ENCODE assay signal across 1 cellular context in genomic region chr16:4846901-4847773, GRCh38.
TF ChIP-seq lines count a peak whose summit lies in the region.

Gene GLYR1, minus strand, starts transcription at chr16:4847288. Its CDS starts 23 bp downstream, at chr16:4847265.
A gene with protein sequence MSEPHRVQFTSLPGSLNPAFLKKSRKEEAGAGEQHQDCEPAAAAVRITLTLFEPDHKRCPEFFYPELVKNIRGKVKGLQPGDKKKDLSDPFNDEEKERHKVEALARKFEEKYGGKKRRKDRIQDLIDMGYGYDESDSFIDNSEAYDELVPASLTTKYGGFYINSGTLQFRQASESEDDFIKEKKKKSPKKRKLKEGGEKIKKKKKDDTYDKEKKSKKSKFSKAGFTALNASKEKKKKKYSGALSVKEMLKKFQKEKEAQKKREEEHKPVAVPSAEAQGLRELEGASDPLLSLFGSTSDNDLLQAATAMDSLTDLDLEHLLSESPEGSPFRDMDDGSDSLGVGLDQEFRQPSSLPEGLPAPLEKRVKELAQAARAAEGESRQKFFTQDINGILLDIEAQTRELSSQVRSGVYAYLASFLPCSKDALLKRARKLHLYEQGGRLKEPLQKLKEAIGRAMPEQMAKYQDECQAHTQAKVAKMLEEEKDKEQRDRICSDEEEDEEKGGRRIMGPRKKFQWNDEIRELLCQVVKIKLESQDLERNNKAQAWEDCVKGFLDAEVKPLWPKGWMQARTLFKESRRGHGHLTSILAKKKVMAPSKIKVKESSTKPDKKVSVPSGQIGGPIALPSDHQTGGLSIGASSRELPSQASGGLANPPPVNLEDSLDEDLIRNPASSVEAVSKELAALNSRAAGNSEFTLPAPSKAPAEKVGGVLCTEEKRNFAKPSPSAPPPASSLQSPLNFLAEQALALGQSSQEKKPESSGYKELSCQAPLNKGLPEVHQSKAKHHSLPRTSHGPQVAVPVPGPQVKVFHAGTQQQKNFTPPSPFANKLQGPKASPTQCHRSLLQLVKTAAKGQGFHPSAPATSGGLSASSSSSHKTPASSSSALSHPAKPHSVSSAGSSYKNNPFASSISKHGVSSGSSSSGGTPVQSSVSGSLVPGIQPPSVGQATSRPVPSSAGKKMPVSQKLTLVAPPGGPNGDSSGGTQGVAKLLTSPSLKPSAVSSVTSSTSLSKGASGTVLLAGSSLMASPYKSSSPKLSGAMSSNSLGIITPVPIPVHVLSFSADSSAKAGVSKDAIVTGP (N-terminal part only) (plus strand): TSS chr16:4847481. CDS start chr16:4852918, 5,437 bp downstream.

TF ChIP-seq in K562, 482 proteins besides CTCF, POLR2A, EP300 and RAD21 (continued from another document and continues in another):
- TF ChIP-seq, protein P1, sequence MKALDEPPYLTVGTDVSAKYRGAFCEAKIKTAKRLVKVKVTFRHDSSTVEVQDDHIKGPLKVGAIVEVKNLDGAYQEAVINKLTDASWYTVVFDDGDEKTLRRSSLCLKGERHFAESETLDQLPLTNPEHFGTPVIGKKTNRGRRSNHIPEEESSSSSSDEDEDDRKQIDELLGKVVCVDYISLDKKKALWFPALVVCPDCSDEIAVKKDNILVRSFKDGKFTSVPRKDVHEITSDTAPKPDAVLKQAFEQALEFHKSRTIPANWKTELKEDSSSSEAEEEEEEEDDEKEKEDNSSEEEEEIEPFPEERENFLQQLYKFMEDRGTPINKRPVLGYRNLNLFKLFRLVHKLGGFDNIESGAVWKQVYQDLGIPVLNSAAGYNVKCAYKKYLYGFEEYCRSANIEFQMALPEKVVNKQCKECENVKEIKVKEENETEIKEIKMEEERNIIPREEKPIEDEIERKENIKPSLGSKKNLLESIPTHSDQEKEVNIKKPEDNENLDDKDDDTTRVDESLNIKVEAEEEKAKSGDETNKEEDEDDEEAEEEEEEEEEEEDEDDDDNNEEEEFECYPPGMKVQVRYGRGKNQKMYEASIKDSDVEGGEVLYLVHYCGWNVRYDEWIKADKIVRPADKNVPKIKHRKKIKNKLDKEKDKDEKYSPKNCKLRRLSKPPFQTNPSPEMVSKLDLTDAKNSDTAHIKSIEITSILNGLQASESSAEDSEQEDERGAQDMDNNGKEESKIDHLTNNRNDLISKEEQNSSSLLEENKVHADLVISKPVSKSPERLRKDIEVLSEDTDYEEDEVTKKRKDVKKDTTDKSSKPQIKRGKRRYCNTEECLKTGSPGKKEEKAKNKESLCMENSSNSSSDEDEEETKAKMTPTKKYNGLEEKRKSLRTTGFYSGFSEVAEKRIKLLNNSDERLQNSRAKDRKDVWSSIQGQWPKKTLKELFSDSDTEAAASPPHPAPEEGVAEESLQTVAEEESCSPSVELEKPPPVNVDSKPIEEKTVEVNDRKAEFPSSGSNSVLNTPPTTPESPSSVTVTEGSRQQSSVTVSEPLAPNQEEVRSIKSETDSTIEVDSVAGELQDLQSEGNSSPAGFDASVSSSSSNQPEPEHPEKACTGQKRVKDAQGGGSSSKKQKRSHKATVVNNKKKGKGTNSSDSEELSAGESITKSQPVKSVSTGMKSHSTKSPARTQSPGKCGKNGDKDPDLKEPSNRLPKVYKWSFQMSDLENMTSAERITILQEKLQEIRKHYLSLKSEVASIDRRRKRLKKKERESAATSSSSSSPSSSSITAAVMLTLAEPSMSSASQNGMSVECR (CRISPR knock-in tag; IDR thresholded peaks at IDR 0.05): peak; percentile 87
- peak; percentile 99 for TF ChIP-seq USF2 (CRISPR knock-in tag; IDR thresholded peaks at IDR 0.05)
- TF ChIP-seq, protein P2, sequence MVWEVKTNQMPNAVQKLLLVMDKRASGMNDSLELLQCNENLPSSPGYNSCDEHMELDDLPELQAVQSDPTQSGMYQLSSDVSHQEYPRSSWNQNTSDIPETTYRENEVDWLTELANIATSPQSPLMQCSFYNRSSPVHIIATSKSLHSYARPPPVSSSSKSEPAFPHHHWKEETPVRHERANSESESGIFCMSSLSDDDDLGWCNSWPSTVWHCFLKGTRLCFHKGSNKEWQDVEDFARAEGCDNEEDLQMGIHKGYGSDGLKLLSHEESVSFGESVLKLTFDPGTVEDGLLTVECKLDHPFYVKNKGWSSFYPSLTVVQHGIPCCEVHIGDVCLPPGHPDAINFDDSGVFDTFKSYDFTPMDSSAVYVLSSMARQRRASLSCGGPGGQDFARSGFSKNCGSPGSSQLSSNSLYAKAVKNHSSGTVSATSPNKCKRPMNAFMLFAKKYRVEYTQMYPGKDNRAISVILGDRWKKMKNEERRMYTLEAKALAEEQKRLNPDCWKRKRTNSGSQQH (CRISPR knock-in tag; IDR thresholded peaks at IDR 0.05): 0 out of 2 replicates have a peak, but pooled peaks have one; percentile 24
- TF ChIP-seq ZBTB40 (IDR thresholded peaks at IDR 0.05): no peak
- no peak for TF ChIP-seq ZBTB40 (CRISPR knock-in tag; IDR thresholded peaks at IDR 0.05)
- TF ChIP-seq E2F3 (CRISPR knock-in tag; IDR thresholded peaks at IDR 0.05): peak; percentile 66; the same call in 1 of the 2 replicates
- TF ChIP-seq ZNF133 (CRISPR knock-in tag; IDR thresholded peaks at IDR 0.05): no peak
- TF ChIP-seq PHF8 (IDR thresholded peaks at IDR 0.05; ENCODE audit: borderline replicate concordance, low read length): peak; percentile 92; the same call in 1 of the 2 replicates
- TF ChIP-seq, protein P3, sequence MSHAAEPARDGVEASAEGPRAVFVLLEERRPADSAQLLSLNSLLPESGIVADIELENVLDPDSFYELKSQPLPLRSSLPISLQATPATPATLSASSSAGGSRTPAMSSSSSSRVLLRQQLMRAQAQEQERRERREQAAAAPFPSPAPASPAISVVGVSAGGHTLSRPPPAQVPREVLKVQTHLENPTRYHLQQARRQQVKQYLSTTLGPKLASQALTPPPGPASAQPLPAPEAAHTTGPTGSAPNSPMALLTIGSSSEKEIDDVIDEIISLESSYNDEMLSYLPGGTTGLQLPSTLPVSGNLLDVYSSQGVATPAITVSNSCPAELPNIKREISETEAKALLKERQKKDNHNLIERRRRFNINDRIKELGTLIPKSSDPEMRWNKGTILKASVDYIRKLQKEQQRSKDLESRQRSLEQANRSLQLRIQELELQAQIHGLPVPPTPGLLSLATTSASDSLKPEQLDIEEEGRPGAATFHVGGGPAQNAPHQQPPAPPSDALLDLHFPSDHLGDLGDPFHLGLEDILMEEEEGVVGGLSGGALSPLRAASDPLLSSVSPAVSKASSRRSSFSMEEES (CRISPR knock-in tag; IDR thresholded peaks at IDR 0.05): peak; percentile 99
- peak; percentile 88 for TF ChIP-seq NFRKB (IDR thresholded peaks at IDR 0.05; ENCODE audit: low read depth)
- no peak for TF ChIP-seq ZNF507 (tag; conservative IDR thresholded peaks at IDR 0.05)
- no peak for TF ChIP-seq PTRF (tag; IDR thresholded peaks at IDR 0.05)
- TF ChIP-seq TSC22D4 (tag; IDR thresholded peaks at IDR 0.05): no peak
- no peak for TF ChIP-seq CHD4 (IDR thresholded peaks at IDR 0.05; ENCODE audit: insufficient read depth, insufficient replicate concordance, low read depth, low read length, poor library complexity, severe bottlenecking)
- TF ChIP-seq GABPA (tag; conservative IDR thresholded peaks at IDR 0.05; ENCODE audit: low read depth): peak; percentile 44
- peak; percentile 93 for TF ChIP-seq CTBP1 (IDR thresholded peaks at IDR 0.05; ENCODE audit: borderline replicate concordance)
- TF ChIP-seq ZFX (CRISPR knock-in tag; IDR thresholded peaks at IDR 0.05): peak; percentile 74
- TF ChIP-seq HDAC3 (IDR thresholded peaks at IDR 0.05; ENCODE audit: borderline replicate concordance, partially characterized antibody): no peak
- TF ChIP-seq RBM22 (IDR thresholded peaks at IDR 0.05; ENCODE audit: low read depth, low read length, poor library complexity, severe bottlenecking): no peak
- 0 out of 2 replicates have a peak, but pooled peaks have one; percentile 27 for TF ChIP-seq CGGBP1 (CRISPR knock-in tag; IDR thresholded peaks at IDR 0.05)
- no peak for TF ChIP-seq PHF21A (IDR thresholded peaks at IDR 0.05; ENCODE audit: borderline replicate concordance, low read depth)
- no peak for TF ChIP-seq THRA (IDR thresholded peaks at IDR 0.05)
- TF ChIP-seq POLR2G (IDR thresholded peaks at IDR 0.05; ENCODE audit: low read depth, low read length): peak; percentile 97
- TF ChIP-seq ZNF511 (CRISPR knock-in tag; IDR thresholded peaks at IDR 0.05): no peak
